In the genomic region with DNA sequence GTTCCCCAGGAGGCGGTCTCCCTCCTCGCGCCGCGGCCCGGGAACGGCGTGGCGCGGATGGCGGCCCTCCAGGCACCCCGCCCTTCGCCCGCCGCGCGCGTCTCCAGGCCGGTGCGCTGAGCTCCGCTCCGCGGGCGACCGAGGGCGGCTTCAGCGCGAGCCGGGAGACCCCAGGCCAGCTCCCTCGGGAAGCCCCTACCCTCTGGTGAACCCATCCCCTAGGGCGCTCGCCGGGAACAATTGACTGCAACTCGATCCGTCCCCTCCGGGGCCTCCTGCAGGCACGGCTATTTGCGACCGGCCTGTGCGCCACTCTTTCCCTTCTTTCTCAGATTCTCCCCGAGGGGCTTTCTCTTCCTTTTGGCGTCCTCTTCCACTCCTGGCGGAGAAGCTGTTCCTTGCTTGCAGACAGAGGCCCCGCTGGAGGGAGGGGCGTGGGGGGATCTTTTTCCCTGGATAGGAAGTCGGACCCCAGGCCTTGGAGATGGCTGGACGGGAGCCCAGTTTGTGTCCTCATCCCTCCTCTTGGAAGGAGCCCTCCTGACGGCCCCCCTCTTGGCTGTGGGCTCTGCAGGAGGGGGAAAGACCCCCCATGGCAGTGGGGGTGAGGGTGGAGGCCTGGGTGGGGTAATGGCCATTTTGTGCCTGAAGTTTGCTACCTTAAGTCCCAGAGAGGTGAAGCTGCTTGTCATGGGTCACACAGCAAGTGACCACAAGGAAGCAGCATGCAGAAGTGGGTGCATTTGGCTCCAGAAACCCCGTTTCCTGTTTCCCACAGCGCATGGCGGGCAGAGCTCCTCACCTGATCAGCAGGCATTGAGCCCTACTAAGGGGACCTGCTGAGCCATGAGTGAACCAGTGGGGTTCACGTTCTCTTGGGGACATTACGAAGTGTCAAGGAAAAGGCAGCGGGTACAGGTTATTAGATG, we compare ENCODE assay signal across 8 cellular contexts. TPM values are rescaled to one million over a fixed set of nuclear protein-coding genes. Genes with fewer than 3 reads are reported as not detected.
DNase-seq lines count a peak whose midpoint lies in the region; TF ChIP-seq lines count a peak whose summit lies in the region.

No MANE protein-coding gene starts in this region.

- H3K79me2 ChIP-seq in mammary epithelial cell (ENCODE audit: insufficient read depth, low read length), result peaks cover 76% of the 10 kb centered on the region

- CTCF ChIA-PET in mammary epithelial cell (lab: Charles Lee; ENCODE audit: low non-redundant PET), result no interaction called here

- H2AFZ ChIP-seq in mammary epithelial cell (ENCODE audit: low read depth, low read length), result no peak overlapping the region

- no peak for TF ChIP-seq POLR2A in lower leg skin (IDR thresholded peaks at IDR 0.05)
- TF ChIP-seq POLR2A in thyroid gland (IDR thresholded peaks at IDR 0.05), result no peak

- DNase-seq in activated CD4-positive, alpha-beta T cell treated with anti-CD3 and anti-CD28 coated beads, Interleukin-2, amount 10 ng/mL, durations not matched to agents 24 days and 14 days, result peak; percentile 77
- no peak for DNase-seq in activated CD4-positive, alpha-beta T cell treated with anti-CD3 and anti-CD28 coated beads for 1 hour
- DNase-seq in NCI-H2171 treated with DMSO at 0.1 percent for 48 hours (lab: John Stamatoyannopoulos, UW) (peak; percentile 67), mammary epithelial cell (peak; percentile 60), lower leg skin (ENCODE audit: low spot score in 2 of 2) (no peak), thyroid gland (no peak), ureter (ENCODE audit: low spot score) (no peak), NCI-H2029 treated with DMSO at 0.1 percent for 48 hours (lab: John Stamatoyannopoulos, UW) (no peak)

- peak overlapping the region; percentile 83 for H3K4me2 ChIP-seq in mammary epithelial cell (ENCODE audit: insufficient read depth, low read depth, low read length)

- H3K4me3 Mint-ChIP-seq in activated CD4-positive, alpha-beta T cell treated with anti-CD3 and anti-CD28 coated beads, Interleukin-2, amount 10 ng/mL, durations not matched to agents 24 days and 14 days, result peak overlapping the region; percentile 84

- intact Hi-C loops in activated CD4-positive, alpha-beta T cell treated with anti-CD3 and anti-CD28 coated beads, Interleukin-2, amount 10 ng/mL, durations not matched to agents 24 days and 14 days (cut with micrococcal nuclease), result no loop called here
- intact Hi-C loops in mammary epithelial cell (cut with micrococcal nuclease) (loop anchor here (1.0 kb wide), 1 partner anchor 70 kb away; no protein-coding TSS in a partner anchor), lower leg skin (cut with DNase I; ENCODE audit: low total_unique reads) (no loop called here), thyroid gland (cut with DNase I) (no loop called here)

- peaks cover 2% of the 10 kb centered on the region for H3K36me3 Mint-ChIP-seq in activated CD4-positive, alpha-beta T cell treated with anti-CD3 and anti-CD28 coated beads, Interleukin-2, amount 10 ng/mL, durations not matched to agents 24 days and 14 days (ENCODE audit: low read depth)

- dilution Hi-C loops in mammary epithelial cell (cut with HindIII; ENCODE audit: low sequenced_read_pairs), result loop anchor here (5.0 kb wide), 2 partner anchors 42 to 103 kb away; no protein-coding TSS in a partner anchor

- in situ Hi-C loops in mammary epithelial cell (cut with MboI; ENCODE audit: low sequenced_read_pairs in 2 of 2), result no loop called here

- H3K27ac Mint-ChIP-seq in activated CD4-positive, alpha-beta T cell treated with anti-CD3 and anti-CD28 coated beads, Interleukin-2, amount 10 ng/mL, durations not matched to agents 24 days and 14 days, result peak overlapping the region; percentile 83

- H3K9ac ChIP-seq in mammary epithelial cell (ENCODE audit: insufficient read depth, low read length), result peak overlapping the region; percentile 82

- no peak for TF ChIP-seq CTCF in mammary epithelial cell (conservative IDR thresholded peaks at IDR 0.05 in 1 of 2, IDR thresholded peaks at IDR 0.05 in 1 of 2; ENCODE audit: extremely low read depth in 1 of 2, insufficient read depth in 1 of 2, low read depth in 1 of 2, low read length in 2 of 2)
- TF ChIP-seq CTCF in lower leg skin (IDR thresholded peaks at IDR 0.05), result no peak
- TF ChIP-seq CTCF in thyroid gland (IDR thresholded peaks at IDR 0.05), result no peak

- H3K4me3 ChIP-seq in mammary epithelial cell (replicated peaks in 1 of 3; ENCODE audit: insufficient read depth in 1 of 3, low read depth in 2 of 3, low read length in 3 of 3) (peak overlapping the region; percentile 68 to 90 (median 88)), lower leg skin (ENCODE audit: low read depth, poor library complexity, severe bottlenecking) (peak overlapping the region; percentile 56), thyroid gland (replicated peaks in 1 of 3) (peak overlapping the region in 2 of 3 donors; percentile 20 to 59)

- peaks cover 49% of the 10 kb centered on the region for H3K4me1 ChIP-seq in mammary epithelial cell (ENCODE audit: insufficient read depth, low read length)
- peaks cover 25 to 47% of the 10 kb centered on the region in 2 donors for H3K4me1 ChIP-seq in thyroid gland

- H3K27ac ChIP-seq in mammary epithelial cell (ENCODE audit: insufficient read depth, low read depth, low read length) (peak overlapping the region; percentile 34), thyroid gland (peak overlapping the region in 2 of 3 donors; percentile 58 to 65)

- peaks cover 22% of the 10 kb centered on the region for H3K4me1 Mint-ChIP-seq in activated CD4-positive, alpha-beta T cell treated with anti-CD3 and anti-CD28 coated beads, Interleukin-2, amount 10 ng/mL, durations not matched to agents 24 days and 14 days

- H3K36me3 ChIP-seq in mammary epithelial cell (ENCODE audit: insufficient read depth, low read length), result peaks cover 4% of the 10 kb centered on the region
- no peaks in the 10 kb centered on the region for H3K36me3 ChIP-seq in thyroid gland

- H3K9me3 ChIP-seq in mammary epithelial cell (replicated peaks; ENCODE audit: insufficient read depth, low read length), result no peaks in the 10 kb centered on the region
- no peaks in the 10 kb centered on the region for H3K9me3 ChIP-seq in thyroid gland

- 4% methylated on average over 15 of the region's 54 CpGs for WGBS in mammary epithelial cell (ENCODE audit: low coverage, missing lambda C conversion rate)
- WGBS in lower leg skin, 2 donors, result 4 to 7% methylated on average over 25 to 37 of the region's 54 CpGs
- 12 to 22% methylated on average over 22 to 27 of the region's 54 CpGs for WGBS in thyroid gland, 2 donors

- BruUV-seq in mammary epithelial cell (replicated peaks; lab: Mats Ljungman, UMichigan), result TSS peak; percentile 84

- H4K20me1 ChIP-seq in mammary epithelial cell (ENCODE audit: insufficient read depth, low read length), result peaks cover 8% of the 10 kb centered on the region

- no peaks in the 10 kb centered on the region for H3K27me3 ChIP-seq in mammary epithelial cell (ENCODE audit: insufficient read depth, low read length)
- no peaks in the 10 kb centered on the region for H3K27me3 ChIP-seq in thyroid gland

- H3K27me3 Mint-ChIP-seq in activated CD4-positive, alpha-beta T cell treated with anti-CD3 and anti-CD28 coated beads, Interleukin-2, amount 10 ng/mL, durations not matched to agents 24 days and 14 days, result peaks cover 24% of the 10 kb centered on the region

- no peaks in the 10 kb centered on the region for H3K9me3 Mint-ChIP-seq in activated CD4-positive, alpha-beta T cell treated with anti-CD3 and anti-CD28 coated beads, Interleukin-2, amount 10 ng/mL, durations not matched to agents 24 days and 14 days

RNA-seq across cellular contexts. Expression of gene FSCN1, which starts 2.3 kb away (rescaled TPM):
- 39.3 and 41.2 TPM in 2 replicates for total RNA-seq in activated CD4-positive, alpha-beta T cell treated with anti-CD3 and anti-CD28 coated beads, Interleukin-2, amount 10 ng/mL, durations not matched to agents 24 days and 14 days
- total RNA-seq in mammary epithelial cell (100 to 1,000 TPM; 303 to 480 TPM), lower leg skin (100 to 1,000 TPM in 3 of 4 donors, 10 to 100 TPM in 1; 88.7 to 114 (median 106) TPM), thyroid gland (100 to 1,000 TPM in 1 of 4 donors, 10 to 100 TPM in 3; 31.4 to 101 (median 42.6) TPM), ureter (30.1 TPM)
- polyA plus RNA-seq in mammary epithelial cell, result 365 TPM
- 201 TPM for polyA minus RNA-seq in mammary epithelial cell

Comparison
In these comparisons a context has a peak if more than half of its experiments do, and no peak if none do; other contexts are left out.
1. DNase-seq: peak in activated CD4-positive, alpha-beta T cell treated with anti-CD3 and anti-CD28 coated beads, Interleukin-2, amount 10 ng/mL, durations not matched to agents 24 days and 14 days (single experiment), NCI-H2171 treated with DMSO at 0.1 percent for 48 hours (single experiment) and mammary epithelial cell (single experiment); none in activated CD4-positive, alpha-beta T cell treated with anti-CD3 and anti-CD28 coated beads for 1 hour (single experiment), lower leg skin (0 of 2), thyroid gland (0 of 2), ureter (single experiment) and NCI-H2029 treated with DMSO at 0.1 percent for 48 hours (single experiment).
2. Peak in every context shown above with its lines, with median percentiles within 50 percentile points of each other: H3K4me3 ChIP-seq.